In genomic region chr19:45152504-45153338, GRCh38 we compare ENCODE assay signal across 8 cellular contexts. TPM values are rescaled to one million over a fixed set of nuclear protein-coding genes. Genes with fewer than 3 reads are reported as not detected.
DNase-seq lines count a peak whose midpoint lies in the region; ATAC-seq and TF ChIP-seq lines count a peak whose summit lies in the region.

No MANE protein-coding gene starts in this region.

- H3K4me3 Mint-ChIP-seq in activated CD4-positive, alpha-beta memory T cell treated with anti-CD3 and anti-CD28 coated beads, Interleukin-2, amount 10 ng/mL, durations not matched to agents 7 days and 5 days = peak overlapping the region; percentile 49
- H3K4me3 Mint-ChIP-seq in neural crest cell = peak overlapping the region; percentile 44

- H3K27ac ChIP-seq in upper lobe of left lung (no peak overlapping the region), PC-3 (ENCODE audit: low read length) (no peak overlapping the region)

- peaks cover 4% of the 10 kb centered on the region for H3K36me3 Mint-ChIP-seq in activated CD4-positive, alpha-beta memory T cell treated with anti-CD3 and anti-CD28 coated beads, Interleukin-2, amount 10 ng/mL, durations not matched to agents 7 days and 5 days (ENCODE audit: low read depth)
- H3K36me3 Mint-ChIP-seq in neural crest cell (ENCODE audit: low read depth) = no peaks in the 10 kb centered on the region

- intact Hi-C loops in PC-3 (cut with micrococcal nuclease) = no loop called here

- no peaks in the 10 kb centered on the region for H3K36me3 ChIP-seq in upper lobe of left lung
- no peaks in the 10 kb centered on the region for H3K36me3 ChIP-seq in PC-3 (ENCODE audit: low read depth, low read length)

- no peaks in the 10 kb centered on the region for H3K79me2 ChIP-seq in PC-3 (ENCODE audit: low read length)

- no peak overlapping the region for H3K4me2 ChIP-seq in PC-3 (ENCODE audit: low read length)

- BruUV-seq in PC-3 (replicated peaks; lab: Mats Ljungman, UMichigan) = no TSS peak

- WGBS in upper lobe of left lung, 2 donors = 3 to 6% methylated on average over 28 to 36 of the region's 91 CpGs

- peak; percentile 65 for ATAC-seq in GM18511 (IDR thresholded peaks at IDR 0.05; ENCODE audit: unreplicated experiment)
- peak in 1 of 2 donors; percentile 19 for ATAC-seq in upper lobe of left lung (ENCODE audit: low FRiP score in 2 of 2)
- no peak for ATAC-seq in PC-3

- peaks cover 2% of the 10 kb centered on the region for H3K9me3 Mint-ChIP-seq in activated CD4-positive, alpha-beta memory T cell treated with anti-CD3 and anti-CD28 coated beads, Interleukin-2, amount 10 ng/mL, durations not matched to agents 7 days and 5 days
- no peaks in the 10 kb centered on the region for H3K9me3 Mint-ChIP-seq in neural crest cell

- no peaks in the 10 kb centered on the region for H3F3A ChIP-seq in PC-3 (ENCODE audit: low read length, unreplicated experiment)

- no peak for TF ChIP-seq POLR2A in upper lobe of left lung (IDR thresholded peaks at IDR 0.05)

- H3K27me3 ChIP-seq in upper lobe of left lung (peaks cover 0 to 28% (median 23%) of the 10 kb centered on the region in 4 donors), PC-3 (ENCODE audit: low read length) (no peaks in the 10 kb centered on the region)

- TF ChIP-seq CTCF in epithelial cell of proximal tubule (conservative IDR thresholded peaks at IDR 0.05; ENCODE audit: low read depth, low read length) (no peak), neural crest cell (conservative IDR thresholded peaks at IDR 0.05) (no peak), upper lobe of left lung (IDR thresholded peaks at IDR 0.05) (no peak), PC-3 (conservative IDR thresholded peaks at IDR 0.05; ENCODE audit: low read depth, low read length) (no peak)

- POLR2A ChIA-PET in activated CD4-positive, alpha-beta memory T cell treated with anti-CD3 and anti-CD28 coated beads, Interleukin-2, amount 10 ng/mL, durations not matched to agents 7 days and 5 days (lab: Charles Lee) = interaction anchor here (0.9 to 3.3 kb wide), 7 partner anchors 10 to 114 kb away, joined by 3 to 20 read pairs (median 4); partner anchors contain the start of genes BLOC1S3, CLASRP, PPP1R37 and TRAPPC6A
- POLR2A ChIA-PET in PC-3 (lab: Charles Lee; ENCODE audit: unreplicated experiment) = no interaction called here

- no peaks in the 10 kb centered on the region for H3K9me2 ChIP-seq in PC-3 (replicated peaks; ENCODE audit: low read length)

- H2AFZ ChIP-seq in PC-3 (ENCODE audit: low read length) = no peak overlapping the region

- no peaks in the 10 kb centered on the region for H4K20me1 ChIP-seq in PC-3 (ENCODE audit: low read length)

- H3K4me1 Mint-ChIP-seq in activated CD4-positive, alpha-beta memory T cell treated with anti-CD3 and anti-CD28 coated beads, Interleukin-2, amount 10 ng/mL, durations not matched to agents 7 days and 5 days = peaks cover 29% of the 10 kb centered on the region
- H3K4me1 Mint-ChIP-seq in neural crest cell = peaks cover 9% of the 10 kb centered on the region

- CTCF ChIA-PET in activated CD4-positive, alpha-beta memory T cell treated with anti-CD3 and anti-CD28 coated beads, Interleukin-2, amount 10 ng/mL, durations not matched to agents 7 days and 5 days (lab: Charles Lee) = interaction anchor here (0.6 to 3.3 kb wide), 4 partner anchors 15 to 185 kb away, joined by 3 to 9 read pairs (median 4); partner anchors contain the start of genes BLOC1S3 and TRAPPC6A
- CTCF ChIA-PET in PC-3 (lab: Charles Lee) = no interaction called here

- H3K4me3 ChIP-seq in epithelial cell of proximal tubule (ENCODE audit: low read depth, low read length) = peak overlapping the region; percentile 30
- H3K4me3 ChIP-seq in upper lobe of left lung = peak overlapping the region in 3 of 4 donors; percentile 25 to 38 (median 35)
- no peak overlapping the region for H3K4me3 ChIP-seq in PC-3 (ENCODE audit: low read length)

- H3K4me1 ChIP-seq in upper lobe of left lung (peaks cover 24 to 33% (median 27%) of the 10 kb centered on the region in 4 donors), PC-3 (ENCODE audit: insufficient read depth, low read length) (peaks cover 9% of the 10 kb centered on the region; the same call in 1 of the 2 replicates)

- H3K9ac ChIP-seq in PC-3 (ENCODE audit: low read length) = no peak overlapping the region

- peak; percentile 66 for DNase-seq in activated CD4-positive, alpha-beta memory T cell treated with anti-CD3 and anti-CD28 coated beads, Interleukin-2, amount 10 ng/mL, durations not matched to agents 7 days and 5 days
- DNase-seq in epithelial cell of proximal tubule (ENCODE audit: low read depth) (no peak), neural crest cell (ENCODE audit: low read depth, low spot score) (no peak), upper lobe of left lung (peak; percentile 37 to 89), NCI-H1436 (lab: John Stamatoyannopoulos, UW) (no peak), NCI-H146 treated with DMSO at 0.1 percent for 48 hours (lab: John Stamatoyannopoulos, UW; ENCODE audit: unreplicated experiment) (no peak), PC-3 (no peak)

- TF ChIP-seq EP300 in upper lobe of left lung (IDR thresholded peaks at IDR 0.05) = no peak

- no peak overlapping the region for H3K27ac Mint-ChIP-seq in activated CD4-positive, alpha-beta memory T cell treated with anti-CD3 and anti-CD28 coated beads, Interleukin-2, amount 10 ng/mL, durations not matched to agents 7 days and 5 days
- H3K27ac Mint-ChIP-seq in neural crest cell (ENCODE audit: unreplicated experiment) = no peak overlapping the region

- peaks cover 30% of the 10 kb centered on the region for H3K27me3 Mint-ChIP-seq in activated CD4-positive, alpha-beta memory T cell treated with anti-CD3 and anti-CD28 coated beads, Interleukin-2, amount 10 ng/mL, durations not matched to agents 7 days and 5 days
- H3K27me3 Mint-ChIP-seq in neural crest cell (ENCODE audit: low read depth) = peaks cover 36% of the 10 kb centered on the region

- H3K9me3 ChIP-seq in upper lobe of left lung (no peaks in the 10 kb centered on the region), PC-3 (ENCODE audit: low read length) (no peaks in the 10 kb centered on the region)

RNA-seq across cellular contexts. Expression of gene NKPD1, which starts 8.1 kb away (rescaled TPM):
- under 1 TPM; 0.10 to 0.15 TPM for total RNA-seq in activated CD4-positive, alpha-beta memory T cell treated with anti-CD3 and anti-CD28 coated beads, Interleukin-2, amount 10 ng/mL, durations not matched to agents 7 days and 5 days
- total RNA-seq in epithelial cell of proximal tubule = 0.29 TPM in 1 of 2 replicates, not detected in the other
- total RNA-seq in neural crest cell = 0.16 and 0.39 TPM in 2 replicates
- under 1 TPM in 5 of 6 donors, not detected in 1; under 0.01 to 1.00 (median 0.17) TPM for total RNA-seq in upper lobe of left lung
- 0.75 and 1.1 TPM in 2 replicates for total RNA-seq in PC-3 (2014; rRNA removed)

RNA-seq across cellular contexts. Expression of gene TRAPPC6A, which starts 25.3 kb away (rescaled TPM):
- 10 to 100 TPM; 64.4 to 65.0 TPM for total RNA-seq in activated CD4-positive, alpha-beta memory T cell treated with anti-CD3 and anti-CD28 coated beads, Interleukin-2, amount 10 ng/mL, durations not matched to agents 7 days and 5 days
- total RNA-seq in epithelial cell of proximal tubule (9.5 and 16.5 TPM in 2 replicates), neural crest cell (22.2 and 25.1 TPM in 2 replicates), upper lobe of left lung (10 to 100 TPM; 10.5 to 53.3 (median 23.7) TPM), PC-3 (2014; rRNA removed) (18.3 and 23.2 TPM in 2 replicates)

RNA-seq across cellular contexts. Expression of gene BLOC1S3, which starts 25.9 kb away (rescaled TPM):
- total RNA-seq in activated CD4-positive, alpha-beta memory T cell treated with anti-CD3 and anti-CD28 coated beads, Interleukin-2, amount 10 ng/mL, durations not matched to agents 7 days and 5 days = 10 to 100 TPM; 16.3 to 20.4 TPM
- total RNA-seq in epithelial cell of proximal tubule (5.4 and 11.5 TPM in 2 replicates), neural crest cell (9.3 and 9.7 TPM in 2 replicates), upper lobe of left lung (10 to 100 TPM in 5 of 6 donors, 1 to 10 TPM in 1; 4.7 to 34.6 (median 18.6) TPM), PC-3 (2014; rRNA removed) (7.3 and 11.9 TPM in 2 replicates)

RNA-seq across cellular contexts. Expression of gene PPP1R37, which starts 59.7 kb away (rescaled TPM):
- 10 to 100 TPM; 16.3 to 16.4 TPM for total RNA-seq in activated CD4-positive, alpha-beta memory T cell treated with anti-CD3 and anti-CD28 coated beads, Interleukin-2, amount 10 ng/mL, durations not matched to agents 7 days and 5 days
- total RNA-seq in epithelial cell of proximal tubule = 42.5 and 64.0 TPM in 2 replicates
- total RNA-seq in neural crest cell = 35.8 and 38.6 TPM in 2 replicates
- total RNA-seq in upper lobe of left lung = 10 to 100 TPM; 30.0 to 64.6 (median 37.3) TPM
- 37.0 and 46.4 TPM in 2 replicates for total RNA-seq in PC-3 (2014; rRNA removed)

Comparison
In these comparisons a context has a peak if more than half of its experiments do, and no peak if none do; other contexts are left out.
1. DNase-seq: peak in activated CD4-positive, alpha-beta memory T cell treated with anti-CD3 and anti-CD28 coated beads, Interleukin-2, amount 10 ng/mL, durations not matched to agents 7 days and 5 days (single experiment) and upper lobe of left lung (2 of 2); none in epithelial cell of proximal tubule (single experiment), neural crest cell (single experiment), NCI-H1436 (single experiment), NCI-H146 treated with DMSO at 0.1 percent for 48 hours (single experiment) and PC-3 (single experiment).